Comparison of ENCODE assay signal across 26 cellular contexts in genomic region chr3:134445095-134445494, GRCh38.
"Had no signal": no experiment of that assay in that cellular context is flagged by ENCODE, and none has a peak within 500 bp of the region (broad histone marks: within the 10 kb centered on the region; RNA-seq: fewer than 3 reads in every experiment).

No MANE protein-coding gene starts in this region.

- H3K27ac Mint-ChIP-seq: activated CD4-positive, alpha-beta memory T cell treated with anti-CD3 and anti-CD28 coated beads, Interleukin-2, amount 10 ng/mL, durations not matched to agents 7 days and 5 days; activated CD4-positive, alpha-beta T cell treated with anti-CD3 and anti-CD28 coated beads, Interleukin-2, amount 10 ng/mL, durations not matched to agents 24 days and 14 days; activated T-helper 17 cell treated with anti-CD3 and anti-CD28 coated beads, Interleukin-2, amount 50 U/mL, for 72 hours; naive thymus-derived CD4-positive, alpha-beta T cell; T-helper 1 cell treated with Interleukin-12 subunit alpha and Interleukin-12 subunit beta and Interleukin-4 antibody, amounts not matched to agents 30 μg/mL and 1 μg/mL, for 36 hours had no signal

- H3K36me3 ChIP-seq: gastrocnemius medialis, left lung, right atrium auricular region, spleen had no signal

- H3K9me3 Mint-ChIP-seq: activated CD4-positive, alpha-beta memory T cell treated with anti-CD3 and anti-CD28 coated beads, Interleukin-2, amount 10 ng/mL, durations not matched to agents 7 days and 5 days; activated CD4-positive, alpha-beta T cell treated with anti-CD3 and anti-CD28 coated beads, Interleukin-2, amount 10 ng/mL, durations not matched to agents 24 days and 14 days had no signal

- H3K4me3 ChIP-seq: coronary artery, dorsolateral prefrontal cortex, gastrocnemius medialis, left lung, lung, right atrium auricular region, spleen, testis had no signal

- H3K27me3 ChIP-seq: dorsolateral prefrontal cortex, gastrocnemius medialis, left lung, right atrium auricular region, testis had no signal

- DNase-seq: activated CD4-positive, alpha-beta memory T cell treated with anti-CD3 and anti-CD28 coated beads, Interleukin-2, amount 10 ng/mL, durations not matched to agents 7 days and 5 days; activated CD4-positive, alpha-beta T cell treated with anti-CD3 and anti-CD28 coated beads, Interleukin-2, amount 10 ng/mL, durations not matched to agents 24 days and 14 days; activated CD4-positive, CD25-positive, alpha-beta regulatory T cell treated with anti-CD3 and anti-CD28 coated beads, Interleukin-2, amount 50 U/mL, for 72 hours; activated gamma-delta T cell treated with Interleukin-2 at 50 U/mL for 16 hours; activated naive CD4-positive, alpha-beta T cell treated with anti-CD3 and anti-CD28 coated beads, Interleukin-2, amount 50 U/mL, for 16 hours; activated T-cell treated with anti-CD3 and anti-CD28 coated beads, Interleukin-2, amount 50 U/mL, for 4 hours; amygdala; cerebellar nuclear complex; dorsolateral prefrontal cortex; effector memory CD4-positive, alpha-beta T cell; glutamatergic neuron; left lung; naive thymus-derived CD4-positive, alpha-beta T cell; nucleus accumbens; spleen; stimulated activated naive CD4-positive, alpha-beta T cell treated with Interleukin-2 at 50 U/mL for 16 hours; SW 1271; T-helper 9 cell had no signal

- H3K4me3 Mint-ChIP-seq: activated CD4-positive, alpha-beta memory T cell treated with anti-CD3 and anti-CD28 coated beads, Interleukin-2, amount 10 ng/mL, durations not matched to agents 7 days and 5 days; activated CD4-positive, alpha-beta T cell treated with anti-CD3 and anti-CD28 coated beads, Interleukin-2, amount 10 ng/mL, durations not matched to agents 24 days and 14 days; activated T-cell treated with anti-CD3 and anti-CD28 coated beads, Interleukin-2, amount 50 U/mL, for 4 hours; activated T-helper 17 cell treated with anti-CD3 and anti-CD28 coated beads, Interleukin-2, amount 50 U/mL, for 72 hours; naive thymus-derived CD4-positive, alpha-beta T cell; neural crest cell; T-helper 1 cell treated with Interleukin-12 subunit alpha and Interleukin-12 subunit beta and Interleukin-4 antibody, amounts not matched to agents 30 μg/mL and 1 μg/mL, for 36 hours had no signal

- ATAC-seq: activated T-cell treated with anti-CD3 and anti-CD28 coated beads, Interleukin-2, amount 50 U/mL, for 4 hours; activated T-helper 17 cell treated with anti-CD3 and anti-CD28 coated beads, Interleukin-2, amount 50 U/mL, for 72 hours; naive thymus-derived CD4-positive, alpha-beta T cell had no signal

- H3K4me1 ChIP-seq: testis had no signal

- H3K9me3 ChIP-seq: gastrocnemius medialis, left lung, testis had no signal

- H3K4me1 Mint-ChIP-seq: activated CD4-positive, alpha-beta memory T cell treated with anti-CD3 and anti-CD28 coated beads, Interleukin-2, amount 10 ng/mL, durations not matched to agents 7 days and 5 days; activated CD4-positive, alpha-beta T cell treated with anti-CD3 and anti-CD28 coated beads, Interleukin-2, amount 10 ng/mL, durations not matched to agents 24 days and 14 days; activated T-helper 17 cell treated with anti-CD3 and anti-CD28 coated beads, Interleukin-2, amount 50 U/mL, for 72 hours; naive thymus-derived CD4-positive, alpha-beta T cell; neural crest cell had no signal

- H3K27ac ChIP-seq: left lung, right atrium auricular region, testis had no signal
